ENCODE assay signal across 21 cellular contexts in the genomic region with DNA sequence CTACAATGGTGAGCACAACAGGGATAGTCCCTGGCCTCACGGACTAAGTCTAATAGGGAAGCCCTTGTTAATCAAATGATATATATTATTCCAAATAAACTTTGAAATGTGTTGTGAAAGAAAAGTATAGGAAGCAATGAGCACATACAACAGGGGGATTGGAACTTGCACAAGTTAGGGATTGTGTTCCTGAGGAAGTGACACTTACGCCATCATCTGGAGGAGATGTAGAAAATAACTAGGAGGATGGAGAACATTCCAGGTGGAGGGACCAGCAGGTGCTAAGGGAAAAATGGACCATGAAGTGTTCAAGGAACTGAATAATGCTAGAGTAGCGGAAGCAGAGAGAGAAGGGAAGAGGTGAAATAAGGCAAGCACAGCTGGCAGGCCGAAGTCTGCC.
"Had no signal": no experiment of that assay in that cellular context is flagged by ENCODE, and none has a peak within 500 bp of the region (broad histone marks: within the 10 kb centered on the region; RNA-seq: fewer than 3 reads in every experiment).

No MANE protein-coding gene starts in this region.

- DNase-seq: activated CD4-positive, alpha-beta T cell treated with anti-CD3 and anti-CD28 coated beads for 1 hour; activated T-cell treated with anti-CD3 and anti-CD28 coated beads, Interleukin-2, amount 50 U/mL, for 24 hours; aorta; central memory CD4-positive, alpha-beta T cell; effector memory CD4-positive, alpha-beta T cell; hippocampal formation; left ventricle myocardium inferior; natural killer cell; stimulated activated CD4-positive, alpha-beta T cell treated with anti-CD3 and anti-CD28 coated beads, Interleukin-4, amount 100 ng/mL, for 24 hours; stimulated activated naive CD8-positive, alpha-beta T cell treated with anti-CD3 and anti-CD28 coated beads, Interleukin-15, Interleukin-2, amounts not matched to agents 100 U/mL and 50 U/mL, for 24 hours; WERI-Rb-1 had no signal

- H3K36me3 Mint-ChIP-seq: natural killer cell had no signal

- H3K36me3 ChIP-seq: esophagus muscularis mucosa, left ventricle myocardium inferior, WERI-Rb-1 had no signal

- H3K9me3 ChIP-seq: esophagus muscularis mucosa, left ventricle myocardium inferior had no signal

- H3K4me1 ChIP-seq: esophagus muscularis mucosa, left ventricle myocardium inferior had no signal

- H3K27ac ChIP-seq: esophagus muscularis mucosa, left ventricle myocardium inferior, WERI-Rb-1 had no signal

- FAIRE-seq: colon, endothelial cell of umbilical vein, frontal cortex, TTC549 had no signal

- H3K4me3 ChIP-seq: esophagus muscularis mucosa, left ventricle myocardium inferior had no signal

- H3K9me3 Mint-ChIP-seq: activated T-cell treated with anti-CD3 and anti-CD28 coated beads, Interleukin-2, amount 50 U/mL, for 24 hours; activated T-helper 17 cell treated with anti-CD3 and anti-CD28 coated beads, Interleukin-2, amount 50 U/mL, for 72 hours; natural killer cell had no signal

- H3K27me3 Mint-ChIP-seq: activated T-cell treated with anti-CD3 and anti-CD28 coated beads, Interleukin-2, amount 50 U/mL, for 24 hours; activated T-helper 17 cell treated with anti-CD3 and anti-CD28 coated beads, Interleukin-2, amount 50 U/mL, for 72 hours; brain; progenitor cell of endocrine pancreas had no signal

- H3K4me3 Mint-ChIP-seq: activated T-cell treated with anti-CD3 and anti-CD28 coated beads, Interleukin-2, amount 50 U/mL, for 24 hours; activated T-helper 17 cell treated with anti-CD3 and anti-CD28 coated beads, Interleukin-2, amount 50 U/mL, for 72 hours; brain; mesothelial cell of epicardium; natural killer cell had no signal

- H3K27ac Mint-ChIP-seq: activated naive CD4-positive, alpha-beta T cell treated with anti-CD3 and anti-CD28 coated beads, Interleukin-2, amount 50 U/mL, for 72 hours; activated T-cell treated with anti-CD3 and anti-CD28 coated beads, Interleukin-2, amount 50 U/mL, for 24 hours; activated T-helper 17 cell treated with anti-CD3 and anti-CD28 coated beads, Interleukin-2, amount 50 U/mL, for 72 hours; brain; mesothelial cell of epicardium; natural killer cell; progenitor cell of endocrine pancreas had no signal

- H3K27me3 ChIP-seq: esophagus muscularis mucosa had no signal

- ATAC-seq: natural killer cell; stimulated activated naive CD8-positive, alpha-beta T cell treated with anti-CD3 and anti-CD28 coated beads, Interleukin-15, Interleukin-2, amounts not matched to agents 100 U/mL and 50 U/mL, for 24 hours had no signal

- H3K4me1 Mint-ChIP-seq: activated T-helper 17 cell treated with anti-CD3 and anti-CD28 coated beads, Interleukin-2, amount 50 U/mL, for 72 hours; natural killer cell had no signal
